ENCODE assay signal across 5 cellular contexts in the genomic region with DNA sequence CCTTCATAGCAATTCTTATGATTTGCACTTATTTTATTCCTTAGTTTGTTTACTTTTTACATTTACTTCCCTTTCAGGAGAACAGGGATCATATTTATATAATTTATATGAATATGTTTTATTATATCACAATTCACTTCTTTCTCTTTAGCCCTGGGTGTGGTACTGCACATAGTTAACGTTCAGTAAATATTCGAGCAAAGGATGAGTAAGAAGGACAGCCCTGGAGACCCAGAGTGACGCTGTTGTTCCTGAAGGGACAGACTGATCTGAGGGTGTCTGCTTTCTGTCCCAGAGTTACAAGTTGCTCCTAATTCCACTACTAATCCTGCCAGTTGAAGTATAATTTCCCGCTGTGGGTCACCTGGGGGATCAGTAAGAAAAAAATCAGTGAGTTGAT.
"Had no signal": no experiment of that assay in that cellular context is flagged by ENCODE, and none has a peak within 500 bp of the region (broad histone marks: within the 10 kb centered on the region; RNA-seq: fewer than 3 reads in every experiment).

No MANE protein-coding gene starts in this region.

- ATAC-seq: HepG2, K562 had no signal

- DNase-seq: IMR-90, KBM-7 had no signal

- H3K4me3 ChIP-seq: K562 had no signal

- H3K27ac ChIP-seq: HL-60 had no signal
